In genomic region chr9:103992938-103993595, GRCh38 we compare ENCODE assay signal across 27 cellular contexts.
"Had no signal": no experiment of that assay in that cellular context is flagged by ENCODE, and none has a peak within 500 bp of the region (broad histone marks: within the 10 kb centered on the region; RNA-seq: fewer than 3 reads in every experiment).

No MANE protein-coding gene starts in this region.

- H3K9ac ChIP-seq: parathyroid adenoma had no signal

- H3K27me3 ChIP-seq: body of pancreas, hepatocyte, transverse colon, uterus had no signal

- H3K79me2 ChIP-seq: hepatocyte, parathyroid adenoma had no signal

- H3K4me1 ChIP-seq: body of pancreas, left ventricle myocardium inferior, parathyroid adenoma, transverse colon, uterus had no signal

- ATAC-seq: activated CD4-positive, CD25-positive, alpha-beta regulatory T cell treated with anti-CD3 and anti-CD28 coated beads, Interleukin-2, amount 50 U/mL, for 24 hours; activated CD8-positive, alpha-beta memory T cell treated with anti-CD3 and anti-CD28 coated beads, Interleukin-2, amount 10 ng/mL, durations not matched to agents 7 days and 5 days; activated CD8-positive, alpha-beta T cell treated with anti-CD3 and anti-CD28 coated beads for 36 hours; activated naive CD8-positive, alpha-beta T cell treated with anti-CD3 and anti-CD28 coated beads, Interleukin-2, amount 50 U/mL, for 24 hours; body of pancreas; right cardiac atrium; stimulated activated naive CD8-positive, alpha-beta T cell treated with anti-CD3 and anti-CD28 coated beads, Interleukin-15, Interleukin-2, amounts not matched to agents 100 U/mL and 50 U/mL, for 24 hours had no signal

- H3K9me3 ChIP-seq: body of pancreas, left ventricle myocardium inferior, transverse colon, uterus had no signal

- H2AFZ ChIP-seq: hepatocyte, parathyroid adenoma had no signal

- H3K27ac ChIP-seq: body of pancreas, hepatocyte, left ventricle myocardium inferior, parathyroid adenoma, transverse colon, uterus had no signal

- H3K4me3 ChIP-seq: body of pancreas, hepatocyte, left ventricle myocardium inferior, transverse colon, uterus had no signal

- H3K4me2 ChIP-seq: hepatocyte had no signal

- H3K36me3 ChIP-seq: left ventricle myocardium inferior, transverse colon, uterus had no signal

- DNase-seq: activated CD4-positive, alpha-beta T cell treated with anti-CD3 and anti-CD28 coated beads, Interleukin-2, amount 10 ng/mL, durations not matched to agents 24 days and 14 days; activated CD8-positive, alpha-beta memory T cell treated with anti-CD3 and anti-CD28 coated beads, Interleukin-2, amount 10 ng/mL, durations not matched to agents 7 days and 5 days; activated CD8-positive, alpha-beta T cell treated with anti-CD3 and anti-CD28 coated beads for 36 hours; activated effector memory CD4-positive, alpha-beta T cell treated with anti-CD3 and anti-CD28 coated beads, Interleukin-2, amount 50 U/mL, for 16 hours; activated naive CD4-positive, alpha-beta T cell treated with anti-CD3 and anti-CD28 coated beads, Interleukin-2, amount 10 ng/mL, durations not matched to agents 7 days and 5 days; activated naive CD8-positive, alpha-beta T cell treated with anti-CD3 and anti-CD28 coated beads, Interleukin-2, amount 50 U/mL, for 24 hours; activated T-cell treated with anti-CD3 and anti-CD28 coated beads for 4 hours; anterior cingulate cortex; body of pancreas; effector CD4-positive, alpha-beta T cell; erythroblast; foreskin melanocyte; glutamatergic neuron; immature natural killer cell; kidney glomerular epithelial cell; left ventricle myocardium inferior; mesenchymal stem cell; right cardiac atrium; stimulated activated CD4-positive, alpha-beta T cell treated with anti-CD3 and anti-CD28 coated beads, Interleukin-4, amount 100 ng/mL, for 24 hours; stimulated activated naive CD8-positive, alpha-beta T cell treated with anti-CD3 and anti-CD28 coated beads, Interleukin-15, Interleukin-2, amounts not matched to agents 100 U/mL and 50 U/mL, for 24 hours; substantia nigra; T1000; transverse colon; uterus had no signal
